Comparison of ENCODE assay signal across 12 cellular contexts in genomic region chr1:70382682-70383081, GRCh38. TPM values are rescaled to one million over a fixed set of nuclear protein-coding genes. Genes with fewer than 3 reads are reported as not detected.
DNase-seq lines count a peak whose midpoint lies in the region; ATAC-seq, FAIRE-seq and TF ChIP-seq lines count a peak whose summit lies in the region.
"Had no signal": no experiment of that assay in that cellular context is flagged by ENCODE, and none has a peak within 500 bp of the region (broad histone marks: within the 10 kb centered on the region; RNA-seq: fewer than 3 reads in every experiment).

No MANE protein-coding gene starts in this region.

- no peak overlapping the region for H3K27ac ChIP-seq in neural progenitor cell

- no peak overlapping the region for H3K27ac Mint-ChIP-seq in neural progenitor cell

- H3K9me3 Mint-ChIP-seq in neural progenitor cell: no peaks in the 10 kb centered on the region

- DNase-seq in GM19239 (ENCODE audit: insufficient read length, low spot score) (peak; percentile 16), neural progenitor cell (ENCODE audit: low spot score) (no peak), GM03348 (ENCODE audit: low spot score) (no peak), NK-92 (lab: John Stamatoyannopoulos, UW; ENCODE audit: unreplicated experiment) (no peak), sciatic nerve (ENCODE audit: low spot score) (no peak)
- DNase-seq: hypothalamus, IMR-90, right cardiac atrium had no signal

- no peaks in the 10 kb centered on the region for H3K4me1 ChIP-seq in neural progenitor cell

- TF ChIP-seq CTCF in neural progenitor cell (IDR thresholded peaks at IDR 0.05): no peak

- no peaks in the 10 kb centered on the region for H3F3A ChIP-seq in neural progenitor cell (ENCODE audit: low read depth)

- H3K4me1 Mint-ChIP-seq in neural progenitor cell: peaks cover 2% of the 10 kb centered on the region

- H3K79me2 ChIP-seq in neural progenitor cell (ENCODE audit: low read depth): no peaks in the 10 kb centered on the region

- no peak overlapping the region for H3K4me3 Mint-ChIP-seq in neural progenitor cell

- no peaks in the 10 kb centered on the region for H3K27me3 ChIP-seq in neural progenitor cell

- no peak overlapping the region for H3K4me3 ChIP-seq in neural progenitor cell

- no peak overlapping the region for H3K9ac ChIP-seq in neural progenitor cell

- no peaks in the 10 kb centered on the region for H4K20me1 ChIP-seq in neural progenitor cell (ENCODE audit: low read depth)

- ATAC-seq in HG02588 (IDR thresholded peaks at IDR 0.05; ENCODE audit: unreplicated experiment) (peak; percentile 80), HG03442 (IDR thresholded peaks at IDR 0.05; ENCODE audit: unreplicated experiment) (peak; percentile 60), sciatic nerve (no peak)
- ATAC-seq: right cardiac atrium, SK-N-SH treated with all-trans-retinoic acid at 6 μM for 48 hours had no signal

- peaks cover 5% of the 10 kb centered on the region for H3K27me3 Mint-ChIP-seq in neural progenitor cell (ENCODE audit: insufficient read depth, low read depth)

- H3K4me2 ChIP-seq in neural progenitor cell: no peak overlapping the region

- H3K9me3 ChIP-seq in neural progenitor cell (ENCODE audit: low read depth): no peaks in the 10 kb centered on the region

- peak; percentile 82 for FAIRE-seq in GM19239 (lab: Jason Lieb, UNC)
- FAIRE-seq: endometrium had no signal

- intact Hi-C loops in sciatic nerve (cut with DNase I): loop anchor here (2.0 kb wide), 1 partner anchor 78 kb away; no protein-coding TSS in a partner anchor

- peak overlapping the region; percentile 10 for H2AFZ ChIP-seq in neural progenitor cell (replicated peaks)

- no peaks in the 10 kb centered on the region for H3K36me3 ChIP-seq in neural progenitor cell

- no peaks in the 10 kb centered on the region for H3K36me3 Mint-ChIP-seq in neural progenitor cell

RNA-seq across cellular contexts. Expression of gene ANKRD13C, which starts 28.2 kb away (rescaled TPM):
- total RNA-seq in neural progenitor cell (ENCODE audit: low replicate concordance) (27.6 and 45.7 TPM in 2 replicates), sciatic nerve (33.2 TPM)

RNA-seq across cellular contexts. Expression of gene CTH, which starts 28.4 kb away (rescaled TPM):
- 16.0 and 18.6 TPM in 2 replicates for total RNA-seq in neural progenitor cell (ENCODE audit: low replicate concordance)
- 5.3 TPM for total RNA-seq in sciatic nerve
